In the genomic region with DNA sequence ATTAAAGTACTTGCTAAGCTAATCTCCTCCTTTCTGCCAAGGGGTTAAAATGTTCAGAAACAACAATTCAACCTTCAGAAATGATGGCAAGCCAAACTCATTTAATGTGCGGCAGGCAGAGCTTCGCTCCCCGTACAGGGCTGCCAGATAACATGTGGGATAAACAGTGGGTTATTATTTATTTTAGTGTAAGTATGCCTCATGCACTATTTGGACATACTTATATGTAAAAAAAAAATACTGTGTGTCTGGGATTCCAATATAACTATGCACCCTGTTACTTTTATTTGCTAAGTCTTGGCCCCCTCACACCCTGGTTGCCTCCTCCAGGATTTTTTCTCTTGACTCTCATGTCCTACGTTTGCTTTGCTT, we compare ENCODE assay signal across 19 cellular contexts.
"Had no signal": no experiment of that assay in that cellular context is flagged by ENCODE, and none has a peak within 500 bp of the region (broad histone marks: within the 10 kb centered on the region; RNA-seq: fewer than 3 reads in every experiment).

No MANE protein-coding gene starts in this region.

- H3K4me3 ChIP-seq: prostate gland, right lobe of liver, thoracic aorta had no signal

- H3K27ac Mint-ChIP-seq: activated CD4-positive, alpha-beta T cell treated with anti-CD3 and anti-CD28 coated beads, Interleukin-2, amount 10 ng/mL, durations not matched to agents 24 days and 14 days; activated naive CD8-positive, alpha-beta T cell; activated T-cell treated with anti-CD3 and anti-CD28 coated beads, Interleukin-2, amount 50 U/mL, for 72 hours; endodermal cell; natural killer cell treated with Interleukin-12 subunit alpha and Interleukin-12 subunit beta and Interleukin-15 and Interleukin-18, amount 100 ng/mL, for 72 hours; stimulated activated naive CD8-positive, alpha-beta T cell treated with anti-CD3 and anti-CD28 coated beads, Interleukin-15, amount 100 ng/mL, for 72 hours had no signal

- H3K4me1 Mint-ChIP-seq: activated CD4-positive, alpha-beta T cell treated with anti-CD3 and anti-CD28 coated beads, Interleukin-2, amount 10 ng/mL, durations not matched to agents 24 days and 14 days; endodermal cell; stimulated activated naive CD8-positive, alpha-beta T cell treated with anti-CD3 and anti-CD28 coated beads, Interleukin-15, amount 100 ng/mL, for 72 hours had no signal

- DNase-seq: activated CD4-positive, alpha-beta T cell treated with anti-CD3 and anti-CD28 coated beads, Interleukin-2, amount 10 ng/mL, durations not matched to agents 24 days and 14 days; activated CD4-positive, CD25-positive, alpha-beta regulatory T cell; activated CD8-positive, alpha-beta memory T cell treated with anti-CD3 and anti-CD28 coated beads, Interleukin-2, amount 50 U/mL, for 48 hours; activated gamma-delta T cell treated with Interleukin-2 at 50 U/mL for 16 hours; activated T-cell treated with anti-CD3 and anti-CD28 coated beads, Interleukin-2, amount 50 U/mL, for 72 hours; anterior cingulate cortex; brain microvascular endothelial cell; dermis blood vessel endothelial cell; endodermal cell; hypothalamus; left ventricle myocardium superior; right lobe of liver; stimulated activated CD4-positive, alpha-beta T cell treated with anti-CD3 and anti-CD28 coated beads, Interleukin-1b, Interleukin-23, amount 100 ng/mL, for 48 hours; stimulated activated naive CD8-positive, alpha-beta T cell treated with anti-CD3 and anti-CD28 coated beads, Interleukin-15, amount 100 ng/mL, for 72 hours; T-helper 2 cell had no signal

- H3K27me3 ChIP-seq: right lobe of liver had no signal

- H3K27ac ChIP-seq: brain microvascular endothelial cell, right lobe of liver, thoracic aorta had no signal

- H3K9me3 Mint-ChIP-seq: activated CD4-positive, alpha-beta T cell treated with anti-CD3 and anti-CD28 coated beads, Interleukin-2, amount 10 ng/mL, durations not matched to agents 24 days and 14 days; activated T-cell treated with anti-CD3 and anti-CD28 coated beads, Interleukin-2, amount 50 U/mL, for 72 hours; natural killer cell treated with Interleukin-12 subunit alpha and Interleukin-12 subunit beta and Interleukin-15 and Interleukin-18, amount 100 ng/mL, for 72 hours; stimulated activated naive CD8-positive, alpha-beta T cell treated with anti-CD3 and anti-CD28 coated beads, Interleukin-15, amount 100 ng/mL, for 72 hours had no signal

- H3K36me3 ChIP-seq: brain microvascular endothelial cell, prostate gland, right lobe of liver, thoracic aorta had no signal

- ATAC-seq: activated T-cell treated with anti-CD3 and anti-CD28 coated beads, Interleukin-2, amount 50 U/mL, for 72 hours; left ventricle myocardium superior; natural killer cell treated with Interleukin-12 subunit alpha and Interleukin-12 subunit beta and Interleukin-15 and Interleukin-18, amount 100 ng/mL, for 72 hours; right lobe of liver; stimulated activated naive CD8-positive, alpha-beta T cell treated with anti-CD3 and anti-CD28 coated beads, Interleukin-15, amount 100 ng/mL, for 72 hours had no signal

- H3K4me1 ChIP-seq: prostate gland had no signal

- H3K4me3 Mint-ChIP-seq: activated CD4-positive, alpha-beta T cell treated with anti-CD3 and anti-CD28 coated beads, Interleukin-2, amount 10 ng/mL, durations not matched to agents 24 days and 14 days; activated naive CD8-positive, alpha-beta T cell; activated T-cell treated with anti-CD3 and anti-CD28 coated beads, Interleukin-2, amount 50 U/mL, for 72 hours; endodermal cell; natural killer cell treated with Interleukin-12 subunit alpha and Interleukin-12 subunit beta and Interleukin-15 and Interleukin-18, amount 100 ng/mL, for 72 hours; stimulated activated naive CD8-positive, alpha-beta T cell treated with anti-CD3 and anti-CD28 coated beads, Interleukin-15, amount 100 ng/mL, for 72 hours had no signal

- H3K9me3 ChIP-seq: prostate gland, right lobe of liver, thoracic aorta had no signal

- H3K36me3 Mint-ChIP-seq: natural killer cell treated with Interleukin-12 subunit alpha and Interleukin-12 subunit beta and Interleukin-15 and Interleukin-18, amount 100 ng/mL, for 72 hours had no signal

- H3K27me3 Mint-ChIP-seq: activated CD4-positive, alpha-beta T cell treated with anti-CD3 and anti-CD28 coated beads, Interleukin-2, amount 10 ng/mL, durations not matched to agents 24 days and 14 days had no signal
